In the genomic region with DNA sequence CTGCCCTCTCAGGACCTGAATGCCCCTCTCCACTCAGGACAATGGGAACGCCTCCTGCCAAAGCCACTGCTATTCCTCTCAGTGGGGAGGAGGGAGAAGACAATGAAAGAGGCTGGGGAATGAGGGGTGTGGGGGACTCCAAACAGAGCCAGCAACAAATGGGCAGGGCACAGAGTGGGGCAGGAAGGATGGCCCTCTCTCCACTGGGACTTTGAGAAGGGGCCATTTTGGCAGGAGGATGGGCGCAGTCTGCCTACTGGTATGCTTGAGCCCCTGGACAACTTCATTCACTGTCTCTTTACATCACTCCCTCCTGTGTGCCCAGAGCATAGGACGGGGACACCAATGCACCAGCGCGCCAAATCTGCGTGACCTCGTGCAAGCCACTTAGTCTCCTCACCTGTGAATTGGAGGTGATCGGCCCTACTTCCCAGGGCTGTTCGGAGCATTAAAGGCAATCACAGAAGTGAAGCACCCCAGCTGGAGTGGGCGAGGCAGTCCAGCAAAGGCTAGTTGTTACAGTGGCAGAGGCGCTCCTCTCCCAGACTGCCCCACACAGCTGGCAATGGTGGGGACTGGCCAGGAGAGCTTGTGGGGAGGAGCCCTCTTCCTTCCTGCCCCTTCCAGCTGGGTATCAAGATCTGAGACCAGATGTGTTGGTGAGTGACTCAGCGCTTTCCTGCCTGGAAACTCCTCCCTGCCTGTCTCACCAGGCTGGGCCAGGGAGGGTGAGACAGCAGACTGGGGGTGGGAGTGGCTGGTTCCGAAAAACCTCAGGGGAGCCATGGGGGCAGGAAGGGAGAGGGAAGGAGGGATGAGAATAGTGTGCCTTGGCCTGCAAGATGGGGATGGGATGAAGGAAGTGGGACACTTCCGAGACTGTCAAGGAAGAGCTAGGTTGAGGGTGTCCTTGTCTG, we compare ENCODE assay signal across 9 cellular contexts. TPM values are rescaled to one million over a fixed set of nuclear protein-coding genes. Genes with fewer than 3 reads are reported as not detected.
DNase-seq lines count a peak whose midpoint lies in the region; ATAC-seq and TF ChIP-seq lines count a peak whose summit lies in the region.
"Had no signal": no experiment of that assay in that cellular context is flagged by ENCODE, and none has a peak within 500 bp of the region (broad histone marks: within the 10 kb centered on the region; RNA-seq: fewer than 3 reads in every experiment).

No MANE protein-coding gene starts in this region.

- no peaks in the 10 kb centered on the region for H3K36me3 ChIP-seq in heart left ventricle

- ATAC-seq in heart left ventricle: peak; percentile 26 to 94 (median 94)
- no peak for ATAC-seq in GM21423 (IDR thresholded peaks at IDR 0.05; ENCODE audit: unreplicated experiment)
- no peak for ATAC-seq in HG03457 (IDR thresholded peaks at IDR 0.05; ENCODE audit: unreplicated experiment)

- no peak overlapping the region for H3K4me3 ChIP-seq in heart left ventricle

- in situ Hi-C loops in Caki2 (cut with HindIII; ENCODE audit: low pct_unique_long_range_greater_than_20kb, low sequenced_read_pairs): no loop called here

- peak; percentile 90 for DNase-seq in Caki2 (ENCODE audit: low read depth)
- peak; percentile 83 to 92 for DNase-seq in Kasumi-1 (lab: John Stamatoyannopoulos, UW)
- peak; percentile 13 to 20 for DNase-seq in activated CD4-positive, alpha-beta T cell treated with anti-CD3 and anti-CD28 coated beads, Interleukin-2, amount 50 U/mL, for 4 hours
- peak; percentile 36 to 87 (median 55) for DNase-seq in heart left ventricle
- peak; percentile 11 for DNase-seq in stimulated activated CD4-positive, alpha-beta T cell treated with anti-CD3 and anti-CD28 coated beads, Interleukin-2, amount 100 ng/mL, for 4 hours (ENCODE audit: low read depth)
- no peak for DNase-seq in DMS153 (lab: John Stamatoyannopoulos, UW)

- peaks cover 0 to 15% (median 7%) of the 10 kb centered on the region in 12 donors for H3K4me1 ChIP-seq in heart left ventricle

- WGBS in heart left ventricle, 4 donors: 53 to 71% (median 57%) methylated on average over 13 to 14 of the region's 14 CpGs

- no peak for TF ChIP-seq POLR2A in heart left ventricle (IDR thresholded peaks at IDR 0.05)

- intact Hi-C loops in heart left ventricle (cut with DNase I): no loop called here

- H3K27me3 ChIP-seq in heart left ventricle: no peaks in the 10 kb centered on the region

- no peaks in the 10 kb centered on the region for H3K9me3 ChIP-seq in heart left ventricle

- TF ChIP-seq CTCF in heart left ventricle (IDR thresholded peaks at IDR 0.05): no peak

- peak overlapping the region in 1 of 12 donors; percentile 18 for H3K27ac ChIP-seq in heart left ventricle

RNA-seq across cellular contexts. Expression of a gene that starts 22.4 kb away (rescaled TPM):
- 0.75 and 0.84 TPM in 2 replicates for total RNA-seq in Caki2 (2014; rRNA removed; shearing (Covaris generic); ENCODE audit: low replicate concordance)
- 10 to 100 TPM; 10.2 to 22.3 (median 14.3) TPM for total RNA-seq in heart left ventricle
- 1 to 10 TPM; 2.7 to 8.3 TPM for polyA plus RNA-seq in heart left ventricle
- polyA plus RNA-seq: neural cell had no signal

Comparison
In these comparisons a context has a peak if more than half of its experiments do, and no peak if none do; other contexts are left out.
1. ATAC-seq: peak in heart left ventricle (4 of 4); none in GM21423 (single experiment) and HG03457 (single experiment).